In genomic region chr1:160789702-160790611, GRCh38 we compare ENCODE assay signal across 10 cellular contexts. TPM values are rescaled to one million over a fixed set of nuclear protein-coding genes. Genes with fewer than 3 reads are reported as not detected.
DNase-seq lines count a peak whose midpoint lies in the region; ATAC-seq and TF ChIP-seq lines count a peak whose summit lies in the region.
"Had no signal": no experiment of that assay in that cellular context is flagged by ENCODE, and none has a peak within 500 bp of the region (broad histone marks: within the 10 kb centered on the region; RNA-seq: fewer than 3 reads in every experiment).

No MANE protein-coding gene starts in this region.

- peaks cover 14% of the 10 kb centered on the region for H3K4me1 Mint-ChIP-seq in activated naive CD8-positive, alpha-beta T cell treated with anti-CD3 and anti-CD28 coated beads for 36 hours

- H3K4me3 Mint-ChIP-seq in activated naive CD8-positive, alpha-beta T cell treated with anti-CD3 and anti-CD28 coated beads for 36 hours = no peak overlapping the region

- in situ Hi-C loops in ACHN (cut with HindIII; ENCODE audit: low pct_ligation_motif_present, low pct_unique_long_range_greater_than_20kb, low sequenced_read_pairs) = no loop called here

- peak overlapping the region; percentile 48 for H3K27ac Mint-ChIP-seq in activated naive CD8-positive, alpha-beta T cell treated with anti-CD3 and anti-CD28 coated beads for 36 hours

- H3K36me3 Mint-ChIP-seq in activated naive CD8-positive, alpha-beta T cell treated with anti-CD3 and anti-CD28 coated beads for 36 hours = no peaks in the 10 kb centered on the region

- no peaks in the 10 kb centered on the region for H3K9me3 Mint-ChIP-seq in activated naive CD8-positive, alpha-beta T cell treated with anti-CD3 and anti-CD28 coated beads for 36 hours

- DNase-seq in GM10266 (ENCODE audit: extremely low spot score) (peak; percentile 65), ACHN (no peak), HUDEP-2 (lab: John Stamatoyannopoulos, UW; ENCODE audit: unreplicated experiment in 76 of 76) (no peak), NCI-H2029 (lab: John Stamatoyannopoulos, UW) (no peak), NCI-H2171 treated with DMSO at 0.1 percent for 48 hours (lab: John Stamatoyannopoulos, UW) (no peak)
- no peak for DNase-seq in activated naive CD8-positive, alpha-beta T cell treated with anti-CD3 and anti-CD28 coated beads for 36 hours
- DNase-seq: activated CD4-positive, alpha-beta T cell treated with anti-CD3 and anti-CD28 coated beads for 1 hour; cortex of kidney had no signal

- TF ChIP-seq CTCF in GM10266 (IDR thresholded peaks at IDR 0.05; ENCODE audit: control insufficient read depth, insufficient read depth, low read depth, missing control alignments) = no peak

- no peaks in the 10 kb centered on the region for H3K27me3 Mint-ChIP-seq in activated naive CD8-positive, alpha-beta T cell treated with anti-CD3 and anti-CD28 coated beads for 36 hours

- ATAC-seq in GM19455 (IDR thresholded peaks at IDR 0.05; ENCODE audit: unreplicated experiment) (peak; percentile 89), HG03135 (IDR thresholded peaks at IDR 0.05; ENCODE audit: unreplicated experiment) (peak; percentile 86)

RNA-seq across cellular contexts. Expression of gene LY9, which starts 6.0 kb away (rescaled TPM):
- total RNA-seq in activated naive CD8-positive, alpha-beta T cell treated with anti-CD3 and anti-CD28 coated beads for 36 hours = 10 to 100 TPM; 28.3 to 29.0 TPM

RNA-seq across cellular contexts. Expression of gene SLAMF7, which starts 50.9 kb away (rescaled TPM):
- total RNA-seq in activated naive CD8-positive, alpha-beta T cell treated with anti-CD3 and anti-CD28 coated beads for 36 hours = 100 to 1,000 TPM; 152 to 162 TPM
